In genomic region chr2:9578475-9579235, GRCh38 we compare ENCODE assay signal across 27 cellular contexts. TPM values are rescaled to one million over a fixed set of nuclear protein-coding genes. Genes with fewer than 3 reads are reported as not detected.
A peak's percentile ranks its signal among the peaks of the same experiment; 100 is the strongest.
DNase-seq lines count a peak whose midpoint lies in the region; ATAC-seq lines count a peak whose summit lies in the region.
"Had no signal": no experiment of that assay in that cellular context is flagged by ENCODE, and none has a peak within 500 bp of the region (broad histone marks: within the 10 kb centered on the region; RNA-seq: fewer than 3 reads in every experiment).

No MANE protein-coding gene starts in this region.

- 94% methylated on average over 9 of the region's 9 CpGs for WGBS in mesenchymal stem cell

- no peak overlapping the region for H2AFZ ChIP-seq in mesenchymal stem cell (ENCODE audit: low read depth, low read length)

- peak overlapping the region; percentile 37 for H4K8ac ChIP-seq in mesenchymal stem cell (ENCODE audit: low read length)

- ATAC-seq in Right ventricle myocardium superior (ENCODE audit: poor library complexity), result peak; percentile 68
- no peak for ATAC-seq in HG03280 (IDR thresholded peaks at IDR 0.05; ENCODE audit: unreplicated experiment)
- ATAC-seq: activated naive CD8-positive, alpha-beta T cell treated with anti-CD3 and anti-CD28 coated beads, Interleukin-2, amount 50 U/mL, for 24 hours; activated T-cell treated with anti-CD3 and anti-CD28 coated beads, Interleukin-2, amount 50 U/mL, for 72 hours; left colon; upper lobe of right lung had no signal

- no peak overlapping the region for H3K27ac ChIP-seq in mesenchymal stem cell (ENCODE audit: low read length, poor library complexity, severe bottlenecking)
- H3K27ac ChIP-seq: esophagus squamous epithelium, Peyer's patch, SJCRH30, skin epidermis, upper lobe of right lung had no signal

- no peak overlapping the region for H2BK12ac ChIP-seq in mesenchymal stem cell (ENCODE audit: low read length in 2 of 2)

- no peaks in the 10 kb centered on the region for H3K4me1 ChIP-seq in mesenchymal stem cell (ENCODE audit: control insufficient read depth, insufficient read depth, low read depth, low read length)
- H3K4me1 ChIP-seq in HAP-1, result no peaks in the 10 kb centered on the region
- H3K4me1 ChIP-seq: esophagus squamous epithelium, Peyer's patch, SJCRH30 had no signal

- H3K4me2 ChIP-seq in mesenchymal stem cell (ENCODE audit: low read length, poor library complexity, severe bottlenecking), result no peak overlapping the region

- H3K27me3 ChIP-seq in mesenchymal stem cell (ENCODE audit: control insufficient read depth in 1 of 2, insufficient read depth in 1 of 2, low read length in 2 of 2) (no peaks in the 10 kb centered on the region), HAP-1 (ENCODE audit: low read depth) (no peaks in the 10 kb centered on the region)
- H3K27me3 ChIP-seq: esophagus squamous epithelium, Peyer's patch, SJCRH30, upper lobe of right lung had no signal

- H3K79me1 ChIP-seq in mesenchymal stem cell (replicated peaks; ENCODE audit: low read length, poor library complexity, severe bottlenecking), result peaks cover 5% of the 10 kb centered on the region

- no peak overlapping the region for H3K14ac ChIP-seq in mesenchymal stem cell (ENCODE audit: low read length in 2 of 2)

- no peak overlapping the region for H2BK120ac ChIP-seq in mesenchymal stem cell (ENCODE audit: low read depth, low read length)

- peaks cover 9 to 42% of the 10 kb centered on the region in 2 experiments for H3K36me3 ChIP-seq in mesenchymal stem cell (ENCODE audit: control insufficient read depth in 1 of 2, insufficient read depth in 2 of 2, low read depth in 1 of 2, low read length in 2 of 2)
- H3K36me3 ChIP-seq in HAP-1 (replicated peaks), result peaks cover 4% of the 10 kb centered on the region

- intact Hi-C loops in Right ventricle myocardium superior (cut with DNase I), result no loop called here
- intact Hi-C loops in cardiac septum (cut with DNase I), result no loop called here

- H4K91ac ChIP-seq in mesenchymal stem cell (ENCODE audit: low read length), result no peak overlapping the region

- H2BK5ac ChIP-seq in mesenchymal stem cell (ENCODE audit: low read depth, low read length, poor library complexity, severe bottlenecking), result no peak overlapping the region

- no peak overlapping the region for H3K4me3 ChIP-seq in mesenchymal stem cell (ENCODE audit: insufficient read depth in 1 of 2, low read depth in 1 of 2, low read length in 2 of 2)
- H3K4me3 ChIP-seq in HAP-1, result no peak overlapping the region
- H3K4me3 ChIP-seq: esophagus squamous epithelium, Peyer's patch, SJCRH30, skin epidermis, upper lobe of right lung had no signal

- no peaks in the 10 kb centered on the region for H3K9me3 ChIP-seq in mesenchymal stem cell (ENCODE audit: control insufficient read depth, low read length)
- H3K9me3 ChIP-seq in HAP-1, result no peaks in the 10 kb centered on the region
- H3K9me3 ChIP-seq: esophagus squamous epithelium, Peyer's patch, SJCRH30, upper lobe of right lung had no signal

- H3K4ac ChIP-seq in mesenchymal stem cell (ENCODE audit: low read depth in 1 of 2, low read length in 2 of 2), result no peak overlapping the region

- no peak overlapping the region for H2AK5ac ChIP-seq in mesenchymal stem cell (ENCODE audit: low read length, severe bottlenecking)

- H3K9ac ChIP-seq in mesenchymal stem cell (ENCODE audit: low read length), result peak overlapping the region; percentile 16

- in situ Hi-C loops in HAP-1 (cut with MboI; ENCODE audit: low sequenced_read_pairs), result no loop called here

- H3K23ac ChIP-seq in mesenchymal stem cell (ENCODE audit: low read length in 2 of 2), result no peak overlapping the region

- H2BK15ac ChIP-seq in mesenchymal stem cell (ENCODE audit: low read depth, poor library complexity, severe bottlenecking), result no peak overlapping the region

- peak overlapping the region in 1 of 2 experiments; percentile 12 for H3K18ac ChIP-seq in mesenchymal stem cell (ENCODE audit: low read depth in 1 of 2, low read length in 2 of 2)

- DNase-seq in Right ventricle myocardium superior, result no peak
- DNase-seq in cardiac septum (ENCODE audit: low spot score), result no peak
- DNase-seq in fibroblast of peridontal ligament (ENCODE audit: extremely low read depth), result peak; percentile 69
- no peak for DNase-seq in mesenchymal stem cell
- no peak for DNase-seq in globus pallidus (ENCODE audit: low spot score)
- DNase-seq in occipital lobe (lab: John Stamatoyannopoulos, UW), result no peak
- DNase-seq in HAP-1 (ENCODE audit: low spot score in 2 of 2), result no peak
- DNase-seq: activated naive CD4-positive, alpha-beta T cell; activated naive CD8-positive, alpha-beta T cell treated with anti-CD3 and anti-CD28 coated beads, Interleukin-2, amount 50 U/mL, for 24 hours; activated T-cell treated with anti-CD3 and anti-CD28 coated beads, Interleukin-2, amount 50 U/mL, for 72 hours; dermis blood vessel endothelial cell; esophagus squamous epithelium; immature natural killer cell; IMR-90; left colon; midbrain; MV-4-11; naive thymus-derived CD8-positive, alpha-beta T cell; NCI-H1436; NCI-H226; NCI-H69; Peyer's patch; SJCRH30; stimulated activated naive CD4-positive, alpha-beta T cell treated with Interleukin-2 at 50 U/mL for 16 hours; upper lobe of right lung had no signal

RNA-seq across cellular contexts. Expression of gene ADAM17, which starts 23.0 kb away (rescaled TPM):
- 12.4 TPM for total RNA-seq in Right ventricle myocardium superior
- 18.9 TPM for total RNA-seq in cardiac septum
- 29.8 TPM for polyA plus RNA-seq in mesenchymal stem cell (2013, experiment 1 of 2)
- polyA plus RNA-seq in mesenchymal stem cell (2013, experiment 2 of 2), result 29.7 TPM
- total RNA-seq in occipital lobe, result 31.2 TPM

RNA-seq across cellular contexts. Expression of gene YWHAQ, which starts 52.1 kb away (rescaled TPM):
- 102 TPM for total RNA-seq in Right ventricle myocardium superior
- total RNA-seq in cardiac septum, result 299 TPM
- polyA plus RNA-seq in mesenchymal stem cell (2013, experiment 1 of 2), result 317 TPM
- 324 TPM for polyA plus RNA-seq in mesenchymal stem cell (2013, experiment 2 of 2)
- 535 TPM for total RNA-seq in occipital lobe
